Comparison of ENCODE assay signal across 1 cellular context in genomic region chr20:37596890-37597539, GRCh38.
TF ChIP-seq lines count a peak whose summit lies in the region.

No MANE protein-coding gene starts in this region.

TF ChIP-seq in K562, 482 proteins besides CTCF, POLR2A, EP300 and RAD21:
- TF ChIP-seq THRAP3 (IDR thresholded peaks at IDR 0.05; ENCODE audit: borderline replicate concordance) (no peak), WHSC1 (IDR thresholded peaks at IDR 0.05; ENCODE audit: low read length) (no peak), KAT7 (CRISPR knock-in tag; IDR thresholded peaks at IDR 0.05; ENCODE audit: borderline replicate concordance) (no peak), CXXC5 (CRISPR knock-in tag; IDR thresholded peaks at IDR 0.05) (no peak), RFX1 (IDR thresholded peaks at IDR 0.05) (peak; percentile 71), NELFE (IDR thresholded peaks at IDR 0.05; ENCODE audit: insufficient read depth, insufficient read length) (no peak)
- TF ChIP-seq, protein P1, sequence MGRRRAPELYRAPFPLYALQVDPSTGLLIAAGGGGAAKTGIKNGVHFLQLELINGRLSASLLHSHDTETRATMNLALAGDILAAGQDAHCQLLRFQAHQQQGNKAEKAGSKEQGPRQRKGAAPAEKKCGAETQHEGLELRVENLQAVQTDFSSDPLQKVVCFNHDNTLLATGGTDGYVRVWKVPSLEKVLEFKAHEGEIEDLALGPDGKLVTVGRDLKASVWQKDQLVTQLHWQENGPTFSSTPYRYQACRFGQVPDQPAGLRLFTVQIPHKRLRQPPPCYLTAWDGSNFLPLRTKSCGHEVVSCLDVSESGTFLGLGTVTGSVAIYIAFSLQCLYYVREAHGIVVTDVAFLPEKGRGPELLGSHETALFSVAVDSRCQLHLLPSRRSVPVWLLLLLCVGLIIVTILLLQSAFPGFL (CRISPR knock-in tag; IDR thresholded peaks at IDR 0.05) = no peak
TF ChIP-seq in K562: peak in this region for 1.
